ENCODE assay signal across 9 cellular contexts in the genomic region with DNA sequence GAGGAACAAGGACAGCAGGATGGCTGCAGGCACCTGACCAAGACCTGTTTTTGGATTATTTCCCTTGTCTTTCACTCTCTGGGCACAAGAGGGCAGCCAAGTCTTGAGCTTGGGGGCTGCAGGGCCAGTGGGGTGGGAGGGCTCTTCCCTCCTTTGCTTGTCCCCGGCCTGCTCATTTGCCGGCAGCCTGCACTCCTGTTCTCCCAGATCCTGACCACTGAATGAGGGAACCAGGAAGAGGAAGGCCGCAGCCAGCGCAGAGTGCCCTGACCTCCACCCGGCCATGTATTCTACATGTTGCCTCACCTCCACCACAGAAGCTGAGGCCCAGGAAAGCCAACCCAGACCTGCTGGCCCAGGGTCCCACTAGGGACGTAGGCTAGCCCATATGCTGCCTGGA. TPM values are rescaled to one million over a fixed set of nuclear protein-coding genes. Genes with fewer than 3 reads are reported as not detected.
DNase-seq lines count a peak whose midpoint lies in the region; ATAC-seq, FAIRE-seq and TF ChIP-seq lines count a peak whose summit lies in the region.
"Had no signal": no experiment of that assay in that cellular context is flagged by ENCODE, and none has a peak within 500 bp of the region (broad histone marks: within the 10 kb centered on the region; RNA-seq: fewer than 3 reads in every experiment).

No MANE protein-coding gene starts in this region.

- FAIRE-seq in endothelial cell of umbilical vein (lab: Jason Lieb, UNC): peak; percentile 99

- H3K27ac Mint-ChIP-seq in nephron progenitor cell: no peak overlapping the region

- H3K27me3 ChIP-seq in Panc1 (ENCODE audit: control insufficient read depth, insufficient read depth, low read length): peaks cover 3% of the 10 kb centered on the region; the same call in 1 of the 2 replicates
- H3K27me3 ChIP-seq in endothelial cell of umbilical vein (ENCODE audit: control insufficient read depth in 2 of 2, insufficient read depth in 2 of 2, low read length in 2 of 2): peaks cover 0 to 8% of the 10 kb centered on the region in 2 experiments

- H3K4me3 Mint-ChIP-seq in nephron progenitor cell: no peak overlapping the region
- no peak overlapping the region for H3K4me3 Mint-ChIP-seq in activated T-cell treated with anti-CD3 and anti-CD28 coated beads, Interleukin-2, amount 50 U/mL, for 4 hours

- H3K36me3 Mint-ChIP-seq in nephron progenitor cell (ENCODE audit: low read depth): no peaks in the 10 kb centered on the region
- no peaks in the 10 kb centered on the region for H3K36me3 Mint-ChIP-seq in activated T-cell treated with anti-CD3 and anti-CD28 coated beads, Interleukin-2, amount 50 U/mL, for 4 hours (ENCODE audit: insufficient read depth)

- H3K27ac ChIP-seq in Panc1 (ENCODE audit: low read length) (no peak overlapping the region), endothelial cell of umbilical vein (ENCODE audit: insufficient read depth, low read depth, low read length) (peak overlapping the region; percentile 40)

- no peaks in the 10 kb centered on the region for H3K4me1 ChIP-seq in Panc1 (ENCODE audit: control insufficient read depth, insufficient read depth, low read length)
- H3K4me1 ChIP-seq in endothelial cell of umbilical vein (ENCODE audit: control insufficient read depth, extremely low read depth, insufficient read depth, low read length): peaks cover 25% of the 10 kb centered on the region

- H3K9me1 ChIP-seq in endothelial cell of umbilical vein (replicated peaks; ENCODE audit: control insufficient read depth, extremely low read depth, insufficient read depth, low read length): no peaks in the 10 kb centered on the region

- CTCF ChIA-PET in Panc1 (lab: Charles Lee): interaction anchor here (1.0 kb wide), 1 partner anchor 59 kb away, joined by 3 read pairs; no protein-coding TSS in a partner anchor
- CTCF ChIA-PET in endothelial cell of umbilical vein (lab: Charles Lee): interaction anchor here (0.8 to 3.1 kb wide), 32 partner anchors 10 to 1054 kb away, joined by 3 to 41 read pairs (median 6); partner anchors contain the start of genes NNMT and REXO2

- TF ChIP-seq CTCF in Panc1 (IDR thresholded peaks at IDR 0.05): peak; percentile 72
- peak; percentile 71 to 80 for TF ChIP-seq CTCF in endothelial cell of umbilical vein (IDR thresholded peaks at IDR 0.05; ENCODE audit: extremely low read depth in 1 of 2, insufficient read depth in 1 of 2, low read depth in 1 of 2, low read length in 2 of 2)
- TF ChIP-seq CTCF in nephron progenitor cell (IDR thresholded peaks at IDR 0.05): peak; percentile 79

- POLR2A ChIA-PET in Panc1 (lab: Charles Lee) (interaction anchor here (1.0 kb wide), 1 partner anchor 10 kb away, joined by 3 read pairs; no protein-coding TSS in a partner anchor), endothelial cell of umbilical vein (lab: Charles Lee) (interaction anchor here (1.7 kb wide), 1 partner anchor 27 kb away, joined by 3 read pairs; no protein-coding TSS in a partner anchor)

- dilution Hi-C loops in endothelial cell of umbilical vein (cut with MboI; ENCODE audit: extremely low pct_ligation_motif_present, low sequenced_read_pairs): no loop called here

- peak overlapping the region; percentile 90 for H2AFZ ChIP-seq in endothelial cell of umbilical vein (ENCODE audit: low read depth, low read length)

- DNase-seq in DMS153 (lab: John Stamatoyannopoulos, UW): peak; percentile 88
- DNase-seq in KBM-7: peak; percentile 62
- DNase-seq in Panc1 (ENCODE audit: low read depth, low spot score): no peak
- DNase-seq in endothelial cell of umbilical vein (ENCODE audit: low read depth, low spot score): peak; percentile 90
- DNase-seq in nephron progenitor cell: peak; percentile 75
- DNase-seq in activated T-cell treated with anti-CD3 and anti-CD28 coated beads, Interleukin-2, amount 50 U/mL, for 4 hours: no peak
- DNase-seq in activated CD8-positive, alpha-beta memory T cell treated with anti-CD3 and anti-CD28 coated beads, Interleukin-2, amount 50 U/mL, for 4 hours: no peak

- H3K4me1 Mint-ChIP-seq in nephron progenitor cell: peaks cover 23% of the 10 kb centered on the region
- no peaks in the 10 kb centered on the region for H3K4me1 Mint-ChIP-seq in activated T-cell treated with anti-CD3 and anti-CD28 coated beads, Interleukin-2, amount 50 U/mL, for 4 hours (ENCODE audit: low read depth)

- no peaks in the 10 kb centered on the region for H3K36me3 ChIP-seq in Panc1 (ENCODE audit: control insufficient read depth, insufficient read depth, low read length)
- no peaks in the 10 kb centered on the region for H3K36me3 ChIP-seq in endothelial cell of umbilical vein (ENCODE audit: control insufficient read depth in 2 of 2, extremely low read depth in 1 of 2, insufficient read depth in 2 of 2, low read length in 2 of 2)

- no peak overlapping the region for H3K4me3 ChIP-seq in Panc1 (ENCODE audit: low read depth in 2 of 2, low read length in 2 of 2)
- no peak overlapping the region for H3K4me3 ChIP-seq in endothelial cell of umbilical vein (replicated peaks in 1 of 3; ENCODE audit: insufficient read depth in 1 of 3, low read depth in 1 of 3, low read length in 3 of 3)

- no peaks in the 10 kb centered on the region for H3K79me2 ChIP-seq in endothelial cell of umbilical vein (ENCODE audit: control insufficient read depth, insufficient read depth, low read length)

- H3K9ac ChIP-seq in endothelial cell of umbilical vein (replicated peaks; ENCODE audit: extremely low read depth, insufficient read depth, low read length): peak overlapping the region; percentile 22

- H3K27me3 Mint-ChIP-seq in nephron progenitor cell (ENCODE audit: low read depth, poor library complexity): peaks cover 18% of the 10 kb centered on the region
- peaks cover 13% of the 10 kb centered on the region for H3K27me3 Mint-ChIP-seq in activated T-cell treated with anti-CD3 and anti-CD28 coated beads, Interleukin-2, amount 50 U/mL, for 4 hours (ENCODE audit: low read depth)

- no peak overlapping the region for H3K4me2 ChIP-seq in endothelial cell of umbilical vein (ENCODE audit: insufficient read depth, low read length)

- ATAC-seq in Panc1: peak; percentile 60
- no peak for ATAC-seq in HG03460 (IDR thresholded peaks at IDR 0.05; ENCODE audit: unreplicated experiment)
- ATAC-seq in activated T-cell treated with anti-CD3 and anti-CD28 coated beads, Interleukin-2, amount 50 U/mL, for 4 hours: no peak

- in situ Hi-C loops in KBM-7 (cut with MboI; ENCODE audit: low pct_unique_long_range_greater_than_20kb, low sequenced_read_pairs): no loop called here
- in situ Hi-C loops in Panc1 (cut with HindIII; ENCODE audit: low pct_unique_long_range_greater_than_20kb, low sequenced_read_pairs): no loop called here

- intact Hi-C loops in Panc1 (cut with micrococcal nuclease; ENCODE audit: unreplicated experiment): no loop called here
- intact Hi-C loops in endothelial cell of umbilical vein (cut with micrococcal nuclease): loop anchor here (1.0 to 10.0 kb wide), 14 partner anchors 15 to 1224 kb away; partner anchors contain the start of genes C11orf71, CADM1, RBM7 and REXO2

- no peak for TF ChIP-seq POLR2A in endothelial cell of umbilical vein (IDR thresholded peaks at IDR 0.05; ENCODE audit: low read depth, low read length)

- H3K9me3 Mint-ChIP-seq in nephron progenitor cell: no peaks in the 10 kb centered on the region
- no peaks in the 10 kb centered on the region for H3K9me3 Mint-ChIP-seq in activated T-cell treated with anti-CD3 and anti-CD28 coated beads, Interleukin-2, amount 50 U/mL, for 4 hours

- no peaks in the 10 kb centered on the region for H3K9me3 ChIP-seq in Panc1 (ENCODE audit: control insufficient read depth, insufficient read depth, low read depth, low read length)
- H3K9me3 ChIP-seq in endothelial cell of umbilical vein (replicated peaks; ENCODE audit: control insufficient read depth, insufficient read depth, low read length): no peaks in the 10 kb centered on the region

- no TSS peak for BruUV-seq in Panc1 (replicated peaks; lab: Mats Ljungman, UMichigan)
- BruUV-seq in endothelial cell of umbilical vein (replicated peaks; lab: Mats Ljungman, UMichigan): no TSS peak

- no peaks in the 10 kb centered on the region for H4K20me1 ChIP-seq in endothelial cell of umbilical vein (replicated peaks; ENCODE audit: control insufficient read depth, extremely low read depth, insufficient read depth, low read length)

TF ChIP-seq in endothelial cell of umbilical vein, 7 proteins besides CTCF, POLR2A, EP300 and RAD21:
- TF ChIP-seq POLR2AphosphoS5 (IDR thresholded peaks at IDR 0.05; ENCODE audit: insufficient read depth, low read depth, low read length) (peak; percentile 17), GATA2 (IDR thresholded peaks at IDR 0.05; ENCODE audit: insufficient read depth, insufficient read length, low read depth, low read length) (no peak)

RNA-seq across cellular contexts. Expression of gene NNMT, which starts 15.5 kb away (rescaled TPM):
- total RNA-seq in Panc1 (2021; ENCODE audit: unreplicated experiment) (1.7 TPM), endothelial cell of umbilical vein (300 and 330 TPM in 2 replicates)
- 1.2 TPM for polyA plus RNA-seq in Panc1 (2012; ENCODE audit: insufficient read length)
- 454 and 506 TPM in 2 replicates for polyA plus RNA-seq in endothelial cell of umbilical vein
- polyA plus RNA-seq in endothelial cell of umbilical vein (2011; cell fraction: cytosol; rRNA removed): 458 and 555 TPM in 2 replicates
- 274 and 371 TPM in 2 replicates for polyA plus RNA-seq in endothelial cell of umbilical vein (2011; cell fraction: nucleus; rRNA removed)
- polyA plus RNA-seq in endothelial cell of umbilical vein (2012): 482 and 590 TPM in 2 replicates
- 169 and 179 TPM in 2 replicates for polyA minus RNA-seq in endothelial cell of umbilical vein
- 120 TPM for polyA minus RNA-seq in endothelial cell of umbilical vein (2011; cell fraction: cytosol; rRNA and poly(A)+ RNA removed)
- 292 and 324 TPM in 2 replicates for polyA minus RNA-seq in endothelial cell of umbilical vein (2011; cell fraction: nucleus; rRNA and poly(A)+ RNA removed)
- total RNA-seq in activated T-cell treated with anti-CD3 and anti-CD28 coated beads, Interleukin-2, amount 50 U/mL, for 4 hours: under 1 TPM in 2 of 3 donors, not detected in 1; 0.23 to 0.61 TPM
- total RNA-seq: T-helper 1 cell treated with Interleukin-12 subunit alpha and Interleukin-12 subunit beta and Interleukin-4 antibody, amounts not matched to agents 30 ng/mL and 1 ng/mL, for 36 hours had no signal

Comparison
In these comparisons a context has a peak if more than half of its experiments do, and no peak if none do; other contexts are left out.
1. DNase-seq: peak in DMS153 (single experiment), KBM-7 (single experiment), endothelial cell of umbilical vein (single experiment) and nephron progenitor cell (single experiment); none in Panc1 (single experiment), activated T-cell treated with anti-CD3 and anti-CD28 coated beads, Interleukin-2, amount 50 U/mL, for 4 hours (single experiment) and activated CD8-positive, alpha-beta memory T cell treated with anti-CD3 and anti-CD28 coated beads, Interleukin-2, amount 50 U/mL, for 4 hours (single experiment).
2. RNA of gene NNMT, which starts 15.5 kb away (total RNA-seq): 300 to 330 TPM in endothelial cell of umbilical vein; 1.7 TPM in Panc1 (single experiment) and 0.23 to 0.61 TPM in activated T-cell treated with anti-CD3 and anti-CD28 coated beads, Interleukin-2, amount 50 U/mL, for 4 hours; every median in the first group is over 100 times any median in the second.
3. Peak in every context shown above with its lines, with median percentiles within 50 percentile points of each other: CTCF ChIP-seq.